Comparison of ENCODE assay signal across 8 cellular contexts in genomic region chr16:53100131-53100748, GRCh38. TPM values are rescaled to one million over a fixed set of nuclear protein-coding genes. Genes with fewer than 3 reads are reported as not detected.
DNase-seq lines count a peak whose midpoint lies in the region; ATAC-seq, FAIRE-seq and TF ChIP-seq lines count a peak whose summit lies in the region.

No MANE protein-coding gene starts in this region.

- H3K4me3 ChIP-seq in breast epithelium: peak overlapping the region; percentile 46 to 59 (median 54)
- peak overlapping the region; percentile 53 for H3K4me3 ChIP-seq in mucosa of stomach (ENCODE audit: low read length)

- H3K9ac ChIP-seq in mucosa of stomach (ENCODE audit: low read length): peak overlapping the region; percentile 76

- H3K36me3 ChIP-seq in breast epithelium (no peaks in the 10 kb centered on the region), mucosa of stomach (ENCODE audit: control insufficient read depth, insufficient read depth, low read length) (no peaks in the 10 kb centered on the region)

- intact Hi-C loops in breast epithelium (cut with DNase I; ENCODE audit: low total_unique reads): no loop called here

- DNase-seq in stimulated activated naive CD8-positive, alpha-beta T cell treated with anti-CD3 and anti-CD28 coated beads, Interleukin-15, Interleukin-2, amounts not matched to agents 100 U/mL and 50 U/mL, for 24 hours: no peak
- DNase-seq in breast epithelium (ENCODE audit: low spot score in 2 of 2) (no peak), D721Med (ENCODE audit: insufficient read length, low spot score) (no peak), activated gamma-delta T cell (lab: John Stamatoyannopoulos, UW) (no peak), H54 (ENCODE audit: insufficient read length, low spot score) (no peak)

- H3K36me3 Mint-ChIP-seq in stimulated activated naive CD8-positive, alpha-beta T cell treated with anti-CD3 and anti-CD28 coated beads, Interleukin-15, Interleukin-2, amounts not matched to agents 100 ng/mL and 50 ng/mL, for 24 hours (ENCODE audit: low read depth): no peaks in the 10 kb centered on the region

- no peaks in the 10 kb centered on the region for H3K9me3 ChIP-seq in breast epithelium
- no peaks in the 10 kb centered on the region for H3K9me3 ChIP-seq in mucosa of stomach (ENCODE audit: control insufficient read depth, low read length)

- no peaks in the 10 kb centered on the region for H3K27me3 ChIP-seq in breast epithelium
- no peaks in the 10 kb centered on the region for H3K27me3 ChIP-seq in mucosa of stomach (ENCODE audit: control insufficient read depth, insufficient read depth, low read length)

- FAIRE-seq in D721Med (lab: Jason Lieb, UNC): no peak
- no peak for FAIRE-seq in H54 (lab: Jason Lieb, UNC)

- H3K27me3 Mint-ChIP-seq in stimulated activated naive CD8-positive, alpha-beta T cell treated with anti-CD3 and anti-CD28 coated beads, Interleukin-15, Interleukin-2, amounts not matched to agents 100 ng/mL and 50 ng/mL, for 24 hours: no peaks in the 10 kb centered on the region

- H3K4me1 ChIP-seq in breast epithelium (peaks cover 3 to 20% of the 10 kb centered on the region in 2 donors), mucosa of stomach (ENCODE audit: control insufficient read depth, insufficient read depth, low read length) (peaks cover 32% of the 10 kb centered on the region)

- peak overlapping the region; percentile 94 to 96 for H3K27ac ChIP-seq in breast epithelium

- H3K4me1 Mint-ChIP-seq in stimulated activated naive CD8-positive, alpha-beta T cell treated with anti-CD3 and anti-CD28 coated beads, Interleukin-15, Interleukin-2, amounts not matched to agents 100 ng/mL and 50 ng/mL, for 24 hours (ENCODE audit: low read depth): peaks cover 32% of the 10 kb centered on the region

- no peak for ATAC-seq in stimulated activated naive CD8-positive, alpha-beta T cell treated with anti-CD3 and anti-CD28 coated beads, Interleukin-15, Interleukin-2, amounts not matched to agents 100 U/mL and 50 U/mL, for 24 hours
- no peak for ATAC-seq in GM21717 (IDR thresholded peaks at IDR 0.05; ENCODE audit: unreplicated experiment)

- TF ChIP-seq CTCF in breast epithelium (IDR thresholded peaks at IDR 0.05) (no peak), D721Med (IDR thresholded peaks at IDR 0.05; ENCODE audit: insufficient read depth, missing control alignments) (no peak)

- H3K27ac Mint-ChIP-seq in stimulated activated naive CD8-positive, alpha-beta T cell treated with anti-CD3 and anti-CD28 coated beads, Interleukin-15, Interleukin-2, amounts not matched to agents 100 ng/mL and 50 ng/mL, for 24 hours: no peak overlapping the region

- no peak for TF ChIP-seq POLR2A in breast epithelium (IDR thresholded peaks at IDR 0.05)
- TF ChIP-seq POLR2A in H54 (IDR thresholded peaks at IDR 0.05; ENCODE audit: low read depth, low read length): no peak

- H3K4me3 Mint-ChIP-seq in stimulated activated naive CD8-positive, alpha-beta T cell treated with anti-CD3 and anti-CD28 coated beads, Interleukin-15, Interleukin-2, amounts not matched to agents 100 ng/mL and 50 ng/mL, for 24 hours: peak overlapping the region; percentile 77

- H3K9me3 Mint-ChIP-seq in stimulated activated naive CD8-positive, alpha-beta T cell treated with anti-CD3 and anti-CD28 coated beads, Interleukin-15, Interleukin-2, amounts not matched to agents 100 ng/mL and 50 ng/mL, for 24 hours: no peaks in the 10 kb centered on the region

RNA-seq across cellular contexts. Expression of gene CHD9, which starts 45.4 kb away (rescaled TPM):
- 100 to 1,000 TPM in 2 of 3 donors, 10 to 100 TPM in 1; 93.8 to 160 (median 158) TPM for total RNA-seq in breast epithelium

RNA-seq across cellular contexts. Expression of gene CHD9NB, which starts 47.5 kb away (rescaled TPM):
- 10 to 100 TPM in 1 of 3 donors, 1 to 10 TPM in 2; 1.3 to 16.4 (median 3.3) TPM for total RNA-seq in breast epithelium
